In genomic region chr2:85998071-85998991, GRCh38 we compare ENCODE assay signal across 9 cellular contexts.
DNase-seq lines count a peak whose midpoint lies in the region; ATAC-seq and TF ChIP-seq lines count a peak whose summit lies in the region.
"Had no signal": no experiment of that assay in that cellular context is flagged by ENCODE, and none has a peak within 500 bp of the region (broad histone marks: within the 10 kb centered on the region; RNA-seq: fewer than 3 reads in every experiment).

No MANE protein-coding gene starts in this region.

- 65 to 71% (median 67%) methylated on average over 18 of the region's 18 CpGs for WGBS in psoas muscle, 3 donors
- WGBS in prostate gland: 66% methylated on average over 18 of the region's 18 CpGs

- CTCF ChIA-PET in CD8-positive, alpha-beta memory T cell (lab: Charles Lee): interaction anchor here (0.9 to 2.3 kb wide), 2 partner anchors 81 to 171 kb away, joined by 3 to 6 read pairs; no protein-coding TSS in a partner anchor

- no peaks in the 10 kb centered on the region for H3K9me3 ChIP-seq in CD8-positive, alpha-beta memory T cell (ENCODE audit: low read length)
- H3K9me3 ChIP-seq in psoas muscle (no peaks in the 10 kb centered on the region), prostate gland (no peaks in the 10 kb centered on the region)
- H3K9me3 ChIP-seq: HAP-1 had no signal

- H3K4me3 ChIP-seq in CD8-positive, alpha-beta memory T cell (ENCODE audit: low read length): peak overlapping the region; percentile 20
- no peak overlapping the region for H3K4me3 ChIP-seq in fibroblast of pulmonary artery (replicated peaks; ENCODE audit: low read depth, low read length)
- no peak overlapping the region for H3K4me3 ChIP-seq in psoas muscle
- no peak overlapping the region for H3K4me3 ChIP-seq in prostate gland
- H3K4me3 ChIP-seq: HAP-1 had no signal

- no peaks in the 10 kb centered on the region for H3K9me3 Mint-ChIP-seq in CD8-positive, alpha-beta memory T cell

- peak overlapping the region; percentile 32 for H3K27ac ChIP-seq in CD8-positive, alpha-beta memory T cell (ENCODE audit: low read depth, low read length)
- H3K27ac ChIP-seq in psoas muscle (peak overlapping the region; percentile 44), prostate gland (peak overlapping the region in 1 of 2 donors; percentile 39)

- peak overlapping the region in 2 of 7 donors; percentile 37 to 70 for H3K4me3 Mint-ChIP-seq in CD8-positive, alpha-beta memory T cell

- intact Hi-C loops in psoas muscle (cut with DNase I) (no loop called here), prostate gland (cut with DNase I) (loop anchor here (5.0 kb wide), 3 partner anchors 39 to 111 kb away; partner anchors contain the start of gene ST3GAL5)

- ATAC-seq in psoas muscle (peak in 1 of 4 donors; percentile 25), GM21717 (IDR thresholded peaks at IDR 0.05; ENCODE audit: unreplicated experiment) (no peak)

- no peak for TF ChIP-seq POLR2A in prostate gland (IDR thresholded peaks at IDR 0.05)

- POLR2A ChIA-PET in CD8-positive, alpha-beta memory T cell (lab: Charles Lee): no interaction called here

- TF ChIP-seq CTCF in fibroblast of pulmonary artery (IDR thresholded peaks at IDR 0.05; ENCODE audit: low read length, missing control alignments) (no peak), psoas muscle (IDR thresholded peaks at IDR 0.05) (no peak), prostate gland (IDR thresholded peaks at IDR 0.05) (no peak)

- no peaks in the 10 kb centered on the region for H3K36me3 ChIP-seq in CD8-positive, alpha-beta memory T cell (ENCODE audit: insufficient read depth, low read length)
- H3K36me3 ChIP-seq in psoas muscle (ENCODE audit: insufficient read depth in 1 of 2, low read depth in 1 of 2) (no peaks in the 10 kb centered on the region), prostate gland (no peaks in the 10 kb centered on the region)
- H3K36me3 ChIP-seq: HAP-1 had no signal

- no peaks in the 10 kb centered on the region for H3K27me3 ChIP-seq in CD8-positive, alpha-beta memory T cell (ENCODE audit: insufficient read depth, low read length, poor library complexity, severe bottlenecking)
- H3K27me3 ChIP-seq in psoas muscle (ENCODE audit: insufficient read depth in 3 of 3, low read length in 2 of 3): no peaks in the 10 kb centered on the region
- H3K27me3 ChIP-seq in prostate gland (replicated peaks; ENCODE audit: insufficient read depth): no peaks in the 10 kb centered on the region

- peak overlapping the region; percentile 88 to 96 (median 94) for H3K27ac Mint-ChIP-seq in CD8-positive, alpha-beta memory T cell

- peaks cover 72% of the 10 kb centered on the region for H3K4me1 ChIP-seq in CD8-positive, alpha-beta memory T cell (ENCODE audit: insufficient read depth, low read length)
- H3K4me1 ChIP-seq in psoas muscle (peaks cover 47% of the 10 kb centered on the region), prostate gland (replicated peaks) (no peaks in the 10 kb centered on the region)
- H3K4me1 ChIP-seq: HAP-1 had no signal

- peaks cover 0 to 2% (median 0%) of the 10 kb centered on the region in 3 donors for H3K36me3 Mint-ChIP-seq in CD8-positive, alpha-beta memory T cell

- peaks cover 58 to 79% (median 59%) of the 10 kb centered on the region in 3 donors for H3K4me1 Mint-ChIP-seq in CD8-positive, alpha-beta memory T cell

- H3K27me3 Mint-ChIP-seq in CD8-positive, alpha-beta memory T cell: peaks cover 0 to 3% of the 10 kb centered on the region in 2 donors

- DNase-seq in CD8-positive, alpha-beta memory T cell: no peak
- DNase-seq in RPMI7951 (ENCODE audit: low read depth): peak; percentile 84
- DNase-seq in fibroblast of pulmonary artery (ENCODE audit: low read depth): peak; percentile 65
- peak; percentile 50 to 63 for DNase-seq in psoas muscle
- no peak for DNase-seq in SHP77 (lab: John Stamatoyannopoulos, UW)
- DNase-seq in activated CD8-positive, alpha-beta memory T cell treated with anti-CD3 and anti-CD28 coated beads for 24 hours: no peak
- no peak for DNase-seq in prostate gland (ENCODE audit: low spot score)

Comparison
In these comparisons a context has a peak if more than half of its experiments do, and no peak if none do; other contexts are left out.
1. DNase-seq: peak in RPMI7951 (single experiment), fibroblast of pulmonary artery (single experiment) and psoas muscle (2 of 2); none in CD8-positive, alpha-beta memory T cell (0 of 5), SHP77 (0 of 2), activated CD8-positive, alpha-beta memory T cell treated with anti-CD3 and anti-CD28 coated beads for 24 hours (single experiment) and prostate gland (single experiment).